ENCODE assay signal across 21 cellular contexts in the genomic region with DNA sequence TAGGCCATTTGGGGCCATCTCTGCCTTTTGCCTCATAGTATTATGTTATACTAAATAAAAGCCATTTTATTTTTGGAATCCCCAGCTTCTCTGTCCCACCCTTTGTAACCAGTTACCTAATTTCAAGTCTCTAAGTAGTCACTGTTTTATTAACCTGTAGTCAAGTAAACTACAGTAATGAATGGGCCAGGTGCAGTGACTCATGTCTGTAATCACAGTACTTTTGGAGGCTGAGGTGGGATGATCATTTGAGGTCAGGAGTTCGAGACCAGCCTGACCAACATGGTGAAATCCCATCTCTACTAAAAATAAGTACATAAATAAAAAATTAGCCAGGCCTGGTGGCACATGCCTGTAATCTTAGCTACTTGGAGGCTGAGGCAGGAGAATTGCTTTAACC.
DNase-seq lines count a peak whose midpoint lies in the region; ATAC-seq and TF ChIP-seq lines count a peak whose summit lies in the region.
"Had no signal": no experiment of that assay in that cellular context is flagged by ENCODE, and none has a peak within 500 bp of the region (broad histone marks: within the 10 kb centered on the region; RNA-seq: fewer than 3 reads in every experiment).

No MANE protein-coding gene starts in this region.

- no peak overlapping the region for H3K4me3 ChIP-seq in mammary epithelial cell (replicated peaks in 1 of 3; ENCODE audit: insufficient read depth in 1 of 3, low read depth in 2 of 3, low read length in 3 of 3)
- H3K4me3 ChIP-seq in upper lobe of right lung, result no peak overlapping the region
- H3K4me3 ChIP-seq: tibial nerve had no signal

- BruUV-seq in mammary epithelial cell (replicated peaks; lab: Mats Ljungman, UMichigan) (no TSS peak), MCF 10A (replicated peaks; lab: Mats Ljungman, UMichigan) (no TSS peak)

- in situ Hi-C loops in mammary epithelial cell (cut with MboI; ENCODE audit: low sequenced_read_pairs in 2 of 2), result no loop called here

- no peaks in the 10 kb centered on the region for H3K79me2 ChIP-seq in mammary epithelial cell (ENCODE audit: insufficient read depth, low read length)
- H3K79me2 ChIP-seq: parathyroid adenoma had no signal

- H3K9me3 ChIP-seq in mammary epithelial cell (replicated peaks; ENCODE audit: insufficient read depth, low read length) (peaks cover 10% of the 10 kb centered on the region), upper lobe of right lung (peaks cover 6% of the 10 kb centered on the region)

- no peak overlapping the region for H3K4me2 ChIP-seq in mammary epithelial cell (ENCODE audit: insufficient read depth, low read depth, low read length)

- dilution Hi-C loops in mammary epithelial cell (cut with HindIII; ENCODE audit: low sequenced_read_pairs), result no loop called here

- no peaks in the 10 kb centered on the region for H3K36me3 Mint-ChIP-seq in MCF 10A (ENCODE audit: insufficient read depth, unreplicated experiment)
- H3K36me3 Mint-ChIP-seq: CD8-positive, alpha-beta T cell; stimulated activated memory B cell treated with anti-CD40 and anti-IgM and Interleukin-4, amounts not matched to agents 10 μg/mL and 1 μg/mL and 100 μg/mL, for 72 hours had no signal

- WGBS in mammary epithelial cell (ENCODE audit: low coverage, missing lambda C conversion rate), result 100% methylated on average over 1 of the region's 1 CpG

- CTCF ChIA-PET in mammary epithelial cell (lab: Charles Lee; ENCODE audit: low non-redundant PET) (no interaction called here), MCF 10A (lab: Yijun Ruan, JAX) (interaction anchor here (2.1 kb wide), 1 partner anchor 105 kb away, joined by 4 read pairs; a partner anchor contains a TSS)

- H3K9ac ChIP-seq in mammary epithelial cell (ENCODE audit: insufficient read depth, low read length), result no peak overlapping the region
- H3K9ac ChIP-seq: parathyroid adenoma had no signal

- POLR2A ChIA-PET in MCF 10A (lab: Yijun Ruan, JAX), result no interaction called here

- H3K4me1 ChIP-seq in mammary epithelial cell (ENCODE audit: insufficient read depth, low read length) (peaks cover 5% of the 10 kb centered on the region), upper lobe of right lung (no peaks in the 10 kb centered on the region)
- H3K4me1 ChIP-seq: parathyroid adenoma, tibial nerve had no signal

- intact Hi-C loops in mammary epithelial cell (cut with micrococcal nuclease) (no loop called here), MCF 10A (cut with micrococcal nuclease) (no loop called here), upper lobe of right lung (cut with DNase I) (no loop called here)

- no peaks in the 10 kb centered on the region for H3K36me3 ChIP-seq in mammary epithelial cell (ENCODE audit: insufficient read depth, low read length)
- H3K36me3 ChIP-seq in upper lobe of right lung, result no peaks in the 10 kb centered on the region
- H3K36me3 ChIP-seq: tibial nerve had no signal

- H3K4me1 Mint-ChIP-seq in MCF 10A (ENCODE audit: insufficient read depth, unreplicated experiment), result no peaks in the 10 kb centered on the region

- no peaks in the 10 kb centered on the region for H3K27me3 Mint-ChIP-seq in MCF 10A (ENCODE audit: insufficient read depth, unreplicated experiment)
- H3K27me3 Mint-ChIP-seq: stimulated activated memory B cell treated with anti-CD40 and anti-IgM and Interleukin-4, amounts not matched to agents 10 μg/mL and 1 μg/mL and 100 μg/mL, for 72 hours had no signal

- ATAC-seq in HG03135 (IDR thresholded peaks at IDR 0.05; ENCODE audit: unreplicated experiment) (no peak), upper lobe of right lung (no peak), HG03108 (IDR thresholded peaks at IDR 0.05; ENCODE audit: unreplicated experiment) (no peak)
- ATAC-seq: CD8-positive, alpha-beta T cell; HepG2; left lobe of liver; sciatic nerve; stimulated activated memory B cell treated with anti-CD40 and anti-IgM and Interleukin-4, amounts not matched to agents 10 μg/mL and 1 μg/mL and 100 μg/mL, for 72 hours had no signal

- peak; percentile 45 for DNase-seq in mammary epithelial cell
- no peak for DNase-seq in MCF 10A (ENCODE audit: unreplicated experiment)
- DNase-seq in M059J (ENCODE audit: low read depth), result peak; percentile 48
- DNase-seq in glomerular visceral epithelial cell (ENCODE audit: extremely low spot score), result peak; percentile 7
- DNase-seq in upper lobe of right lung, result no peak
- DNase-seq: activated CD4-positive, CD25-positive, alpha-beta regulatory T cell treated with anti-CD3 and anti-CD28 coated beads, Interleukin-2, amount 50 U/mL, for 72 hours; amniotic stem cell; CD8-positive, alpha-beta T cell; DMS53; glutamatergic neuron; NCI-H2171; NCI-H526; nephron progenitor cell had no signal

- no peak overlapping the region for H3K27ac Mint-ChIP-seq in MCF 10A (ENCODE audit: low read depth, unreplicated experiment)
- H3K27ac Mint-ChIP-seq: CD8-positive, alpha-beta T cell; nephron progenitor cell; stimulated activated memory B cell treated with anti-CD40 and anti-IgM and Interleukin-4, amounts not matched to agents 10 μg/mL and 1 μg/mL and 100 μg/mL, for 72 hours had no signal

- no peak overlapping the region for H2AFZ ChIP-seq in mammary epithelial cell (ENCODE audit: low read depth, low read length)
- H2AFZ ChIP-seq: parathyroid adenoma had no signal

- no peaks in the 10 kb centered on the region for H3K9me3 Mint-ChIP-seq in MCF 10A (ENCODE audit: unreplicated experiment)

- H3K27me3 ChIP-seq in mammary epithelial cell (ENCODE audit: insufficient read depth, low read length) (no peaks in the 10 kb centered on the region), upper lobe of right lung (no peaks in the 10 kb centered on the region)
- H3K27me3 ChIP-seq: tibial nerve had no signal

- H3K27ac ChIP-seq in mammary epithelial cell (ENCODE audit: insufficient read depth, low read depth, low read length) (no peak overlapping the region), upper lobe of right lung (no peak overlapping the region)
- H3K27ac ChIP-seq: parathyroid adenoma, tibial nerve had no signal

- H3K4me3 Mint-ChIP-seq in MCF 10A (ENCODE audit: unreplicated experiment), result no peak overlapping the region
- H3K4me3 Mint-ChIP-seq: CD8-positive, alpha-beta T cell; nephron progenitor cell; stimulated activated memory B cell treated with anti-CD40 and anti-IgM and Interleukin-4, amounts not matched to agents 10 μg/mL and 1 μg/mL and 100 μg/mL, for 72 hours had no signal

- H4K20me1 ChIP-seq in mammary epithelial cell (ENCODE audit: insufficient read depth, low read length), result no peaks in the 10 kb centered on the region

- TF ChIP-seq CTCF in mammary epithelial cell (conservative IDR thresholded peaks at IDR 0.05 in 1 of 2, IDR thresholded peaks at IDR 0.05 in 1 of 2; ENCODE audit: extremely low read depth in 1 of 2, insufficient read depth in 1 of 2, low read depth in 1 of 2, low read length in 2 of 2) (no peak), MCF 10A (IDR thresholded peaks at IDR 0.05; ENCODE audit: unreplicated experiment) (no peak), upper lobe of right lung (IDR thresholded peaks at IDR 0.05) (no peak)

Comparison
In these comparisons a context has a peak if more than half of its experiments do, and no peak if none do; other contexts are left out.
1. DNase-seq: peak in mammary epithelial cell (single experiment), M059J (single experiment) and glomerular visceral epithelial cell (single experiment); none in MCF 10A (single experiment) and upper lobe of right lung (single experiment).